Comparison of ENCODE assay signal across 15 cellular contexts in the genomic region with DNA sequence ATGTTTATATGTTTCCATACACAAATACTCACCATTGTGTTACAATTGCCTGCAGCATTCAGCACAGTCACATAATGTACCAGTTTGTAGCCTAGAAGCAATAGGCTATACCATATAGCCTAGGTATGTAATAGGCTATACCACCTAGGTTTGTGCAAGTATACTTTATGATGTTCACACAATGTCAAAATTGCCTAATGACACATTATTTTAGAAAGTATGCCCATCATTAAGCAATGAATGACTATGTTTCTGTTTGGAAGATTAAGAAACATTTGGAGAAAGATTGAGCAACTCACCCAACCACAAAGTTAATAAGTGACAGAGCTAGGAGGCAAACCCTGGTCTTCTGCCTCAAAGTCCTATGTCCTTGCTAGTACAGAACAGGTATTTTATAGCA.
A peak's percentile ranks its signal among the peaks of the same experiment; 100 is the strongest.
DNase-seq lines count a peak whose midpoint lies in the region; ATAC-seq, FAIRE-seq and TF ChIP-seq lines count a peak whose summit lies in the region.
"Had no signal": no experiment of that assay in that cellular context is flagged by ENCODE, and none has a peak within 500 bp of the region (broad histone marks: within the 10 kb centered on the region; RNA-seq: fewer than 3 reads in every experiment).

No MANE protein-coding gene starts in this region.

- no peaks in the 10 kb centered on the region for H3K36me3 ChIP-seq in bronchial epithelial cell (ENCODE audit: control insufficient read depth, insufficient read depth, low read length)
- H3K36me3 ChIP-seq: BE2C, neutrophil had no signal

- TF ChIP-seq CTCF in bronchial epithelial cell (IDR thresholded peaks at IDR 0.05; ENCODE audit: insufficient read depth, low read length, severe bottlenecking) = no peak

- no peak for FAIRE-seq in bronchial epithelial cell (lab: Jason Lieb, UNC)

- no peak overlapping the region for H3K4me3 ChIP-seq in bronchial epithelial cell (ENCODE audit: low read depth, low read length)

- ATAC-seq in left lobe of liver = peak; percentile 90
- ATAC-seq in HG03025 (IDR thresholded peaks at IDR 0.05; ENCODE audit: low FRiP score, unreplicated experiment) = no peak

- H3K27me3 ChIP-seq in bronchial epithelial cell (ENCODE audit: control insufficient read depth, insufficient read depth, low read length) = no peaks in the 10 kb centered on the region
- H3K27me3 ChIP-seq: BE2C, neutrophil had no signal

- DNase-seq in AML-193 (lab: John Stamatoyannopoulos, UW) (peak; percentile 27 to 40), HuH-7.5 (ENCODE audit: low spot score) (peak; percentile 1), bronchial epithelial cell (ENCODE audit: low read depth) (peak; percentile 88), left lobe of liver (ENCODE audit: low spot score) (peak; percentile 35), inferior parietal cortex (ENCODE audit: extremely low spot score) (no peak)
- DNase-seq in effector CD4-positive, alpha-beta T cell = no peak
- no peak for DNase-seq in activated naive CD4-positive, alpha-beta T cell (lab: John Stamatoyannopoulos, UW)
- DNase-seq: activated naive CD8-positive, alpha-beta T cell treated with anti-CD3 and anti-CD28 coated beads for 36 hours; BE2C; DMS79 treated with DMSO at 0.1 percent for 48 hours; erythroblast; mesendoderm; NCI-H2081 had no signal

Comparison
In these comparisons a context has a peak if more than half of its experiments do, and no peak if none do; other contexts are left out.
1. DNase-seq: peak in AML-193 (2 of 2), HuH-7.5 (single experiment), bronchial epithelial cell (single experiment) and left lobe of liver (single experiment); none in effector CD4-positive, alpha-beta T cell (single experiment), inferior parietal cortex (single experiment) and activated naive CD4-positive, alpha-beta T cell (0 of 4).